11 cellular contexts compared by ENCODE assay signal in genomic region chrX:12792711-12793110, GRCh38. TPM values are rescaled to one million over a fixed set of nuclear protein-coding genes. Genes with fewer than 3 reads are reported as not detected.
DNase-seq lines count a peak whose midpoint lies in the region; ATAC-seq, FAIRE-seq and TF ChIP-seq lines count a peak whose summit lies in the region.
"Had no signal": no experiment of that assay in that cellular context is flagged by ENCODE, and none has a peak within 500 bp of the region (broad histone marks: within the 10 kb centered on the region; RNA-seq: fewer than 3 reads in every experiment).

No MANE protein-coding gene starts in this region.

- peaks cover 4% of the 10 kb centered on the region for H3K27me3 Mint-ChIP-seq in astrocyte (ENCODE audit: low read depth, unreplicated experiment)
- peaks cover 18% of the 10 kb centered on the region for H3K27me3 Mint-ChIP-seq in nephron progenitor cell (ENCODE audit: low read depth, poor library complexity)

- TF ChIP-seq CTCF in DOHH2 (IDR thresholded peaks at IDR 0.05; ENCODE audit: low read depth, low read length, poor library complexity, severe bottlenecking) (no peak), astrocyte (IDR thresholded peaks at IDR 0.05; ENCODE audit: insufficient read depth, low read depth, low read length) (no peak), nephron progenitor cell (IDR thresholded peaks at IDR 0.05) (no peak)

- H3K9ac ChIP-seq in astrocyte (ENCODE audit: low read length), result no peak overlapping the region

- H3K4me3 ChIP-seq in DOHH2 (ENCODE audit: low read length), result peak overlapping the region; percentile 87
- H3K4me3 ChIP-seq in Jurkat, Clone E6-1 (ENCODE audit: low read length), result peak overlapping the region; percentile 69
- H3K4me3 ChIP-seq in astrocyte (ENCODE audit: insufficient read depth, low read depth, low read length), result peak overlapping the region; percentile 61

- no peak for DNase-seq in Jurkat, Clone E6-1 (ENCODE audit: low read depth, low spot score)
- DNase-seq in astrocyte (ENCODE audit: low read depth) (no peak), nephron progenitor cell (no peak), DMS79 treated with DMSO at 0.1 percent for 48 hours (lab: John Stamatoyannopoulos, UW) (no peak), left cardiac atrium (no peak)
- DNase-seq: activated CD4-positive, CD25-positive, alpha-beta regulatory T cell treated with anti-CD3 and anti-CD28 coated beads, Interleukin-2, amount 50 U/mL, for 72 hours; left lung; NCI-H1436 had no signal

- peaks cover 27% of the 10 kb centered on the region for H3K4me1 ChIP-seq in DOHH2 (ENCODE audit: control insufficient read depth, low read length)
- H3K4me1 ChIP-seq in astrocyte (ENCODE audit: insufficient read depth, low read length), result no peaks in the 10 kb centered on the region
- H3K4me1 ChIP-seq: left lung had no signal

- no peak overlapping the region for H3K27ac Mint-ChIP-seq in astrocyte (ENCODE audit: unreplicated experiment)
- H3K27ac Mint-ChIP-seq in nephron progenitor cell, result no peak overlapping the region

- ATAC-seq in HG02885 (IDR thresholded peaks at IDR 0.05; ENCODE audit: poor library complexity, unreplicated experiment) (no peak), HG02870 (IDR thresholded peaks at IDR 0.05; ENCODE audit: unreplicated experiment) (no peak), left cardiac atrium (no peak)

- no peak overlapping the region for H2AFZ ChIP-seq in astrocyte (ENCODE audit: low read depth, low read length)

- H3K4me1 Mint-ChIP-seq in astrocyte (ENCODE audit: low read depth, unreplicated experiment) (peaks cover 3% of the 10 kb centered on the region), nephron progenitor cell (peaks cover 6% of the 10 kb centered on the region)

- H3K27me3 ChIP-seq in DOHH2 (ENCODE audit: control insufficient read depth, low read length) (0 out of 2 replicates have a peak, but pooled peaks cover 3% of the 10 kb centered on the region), astrocyte (ENCODE audit: insufficient read depth, low read length) (no peaks in the 10 kb centered on the region)
- H3K27me3 ChIP-seq: left lung had no signal

- H3K9me3 Mint-ChIP-seq in astrocyte (ENCODE audit: unreplicated experiment), result no peaks in the 10 kb centered on the region
- H3K9me3 Mint-ChIP-seq in nephron progenitor cell, result peaks cover 63% of the 10 kb centered on the region

- no peaks in the 10 kb centered on the region for H3K9me2 ChIP-seq in DOHH2 (replicated peaks; ENCODE audit: control insufficient read depth, low read length)

- intact Hi-C loops in left cardiac atrium (cut with DNase I), result no loop called here

- H3K4me3 Mint-ChIP-seq in astrocyte (ENCODE audit: unreplicated experiment) (peak overlapping the region; percentile 84), nephron progenitor cell (peak overlapping the region; percentile 80)

- H3F3A ChIP-seq in DOHH2 (ENCODE audit: control insufficient read depth, insufficient read depth), result no peaks in the 10 kb centered on the region

- H3K9me3 ChIP-seq in DOHH2 (ENCODE audit: control insufficient read depth, insufficient read depth, low read length), result no peaks in the 10 kb centered on the region
- H3K9me3 ChIP-seq in astrocyte (ENCODE audit: insufficient read depth, low read depth, low read length), result no peaks in the 10 kb centered on the region
- H3K9me3 ChIP-seq: left lung had no signal

- H3K27ac ChIP-seq in DOHH2 (ENCODE audit: low read depth, low read length) (no peak overlapping the region), astrocyte (ENCODE audit: low read depth, low read length) (no peak overlapping the region)
- H3K27ac ChIP-seq: left lung had no signal

- H3K36me3 Mint-ChIP-seq in astrocyte (ENCODE audit: low read depth, unreplicated experiment) (no peaks in the 10 kb centered on the region), nephron progenitor cell (ENCODE audit: low read depth) (peaks cover 30% of the 10 kb centered on the region)

- H3K36me3 ChIP-seq in DOHH2 (ENCODE audit: control insufficient read depth, low read length) (peaks cover 32% of the 10 kb centered on the region), astrocyte (ENCODE audit: insufficient read depth, low read length) (no peaks in the 10 kb centered on the region)
- H3K36me3 ChIP-seq: left lung had no signal

- FAIRE-seq in astrocyte (lab: Jason Lieb, UNC), result no peak

- H3K79me2 ChIP-seq in DOHH2 (ENCODE audit: control insufficient read depth, low read length), result peaks cover 66% of the 10 kb centered on the region
- peaks cover 38% of the 10 kb centered on the region for H3K79me2 ChIP-seq in astrocyte (ENCODE audit: insufficient read depth, low read length)

- H3K4me2 ChIP-seq in DOHH2 (ENCODE audit: low read length) (peak overlapping the region; percentile 78), astrocyte (ENCODE audit: low read length) (peak overlapping the region; percentile 88)

- H4K20me1 ChIP-seq in DOHH2 (ENCODE audit: control insufficient read depth, insufficient read depth, low read depth, low read length), result peaks cover 10% of the 10 kb centered on the region; the same call in 1 of the 2 replicates
- H4K20me1 ChIP-seq in astrocyte (ENCODE audit: insufficient read depth, low read length), result peaks cover 5% of the 10 kb centered on the region

RNA-seq across cellular contexts. Expression of gene PRPS2, which starts 1.5 kb away (rescaled TPM):
- polyA plus RNA-seq in Jurkat, Clone E6-1 (2012; ENCODE audit: insufficient read depth, insufficient read length), result 79.8 TPM
- total RNA-seq in astrocyte (11.8 and 12.6 TPM in 2 replicates), left cardiac atrium (1 to 10 TPM; 7.7 to 8.9 TPM)
